ENCODE assay signal across 8 cellular contexts in the genomic region with DNA sequence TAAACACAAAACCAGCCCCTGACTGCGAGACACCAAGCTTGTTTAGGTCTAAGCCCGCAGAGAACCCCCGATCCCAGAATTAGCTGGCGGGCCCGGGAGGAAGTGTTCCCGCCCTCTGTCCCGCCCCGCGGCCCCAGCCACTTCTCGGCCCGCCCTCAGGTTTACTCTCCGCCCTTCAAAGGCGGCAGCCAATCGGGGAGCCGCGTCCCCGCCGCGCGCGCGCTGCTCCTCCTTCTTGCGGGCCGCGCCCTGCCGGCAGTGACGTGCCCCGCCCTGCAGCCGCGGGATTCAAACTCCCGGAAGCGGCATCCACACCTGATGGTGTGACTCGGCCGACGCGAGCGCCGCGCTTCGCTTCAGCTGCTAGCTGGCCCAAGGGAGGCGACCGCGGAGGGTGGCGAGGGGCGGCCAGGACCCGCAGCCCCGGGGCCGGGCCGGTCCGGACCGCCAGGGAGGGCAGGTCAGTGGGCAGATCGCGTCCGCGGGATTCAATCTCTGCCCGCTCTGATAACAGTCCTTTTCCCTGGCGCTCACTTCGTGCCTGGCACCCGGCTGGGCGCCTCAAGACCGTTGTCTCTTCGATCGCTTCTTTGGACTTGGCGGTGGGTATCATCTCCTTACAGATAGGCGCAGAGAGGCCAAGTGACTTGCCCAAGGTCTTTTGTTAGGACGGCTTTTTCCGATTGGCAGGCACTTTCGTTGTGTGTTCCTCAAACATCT. TPM values are rescaled to one million over a fixed set of nuclear protein-coding genes. Genes with fewer than 3 reads are reported as not detected.
A peak's percentile ranks its signal among the peaks of the same experiment; 100 is the strongest.
DNase-seq lines count a peak whose midpoint lies in the region; ATAC-seq and TF ChIP-seq lines count a peak whose summit lies in the region.

A gene (plus strand): TSS at position 291 of the 720 bp plus-strand sequence. CDS start 3,440 bp downstream, outside the sequence.

- H3K9me3 Mint-ChIP-seq in osteocyte (ENCODE audit: unreplicated experiment), result no peaks in the 10 kb centered on the region

- H3K36me3 ChIP-seq in thyroid gland, result no peaks in the 10 kb centered on the region

- CTCF ChIA-PET in GM10248 (lab: Yijun Ruan, JAX), result interaction anchor here (1.0 to 4.0 kb wide), 8 partner anchors 9 to 416 kb away, joined by 3 to 24 read pairs (median 6); a partner anchor contains a TSS

- peak within 1 kb of the TSS; percentile 91 for H3K27ac Mint-ChIP-seq in osteocyte (ENCODE audit: unreplicated experiment)

- intact Hi-C loops in thyroid gland (cut with DNase I), result no loop called here

- H3K4me3 Mint-ChIP-seq in osteocyte (ENCODE audit: unreplicated experiment), result peak within 1 kb of the TSS; percentile 85

- ATAC-seq in HG02610 (IDR thresholded peaks at IDR 0.05; ENCODE audit: unreplicated experiment), result peak; percentile 100
- peak; percentile 99 for ATAC-seq in SK-N-SH treated with all-trans-retinoic acid at 6 μM for 48 hours

- TF ChIP-seq CTCF in GM10248 (IDR thresholded peaks at IDR 0.05; ENCODE audit: control extremely low read depth, extremely low read depth, low read depth, missing control alignments), result no peak
- no peak for TF ChIP-seq CTCF in osteocyte (IDR thresholded peaks at IDR 0.05)
- no peak for TF ChIP-seq CTCF in thyroid gland (IDR thresholded peaks at IDR 0.05)

- DNase-seq in GM10248 (ENCODE audit: extremely low spot score) (peak; percentile 96), NCI-H1092 treated with DMSO at 0.1 percent for 48 hours (lab: John Stamatoyannopoulos, UW) (peak; percentile 90), glomerular visceral epithelial cell (ENCODE audit: extremely low spot score) (peak; percentile 97), osteocyte (ENCODE audit: extremely low spot score, unreplicated experiment) (peak; percentile 99), thyroid gland (peak; percentile 94 to 96)
- DNase-seq in activated naive CD4-positive, alpha-beta T cell treated with anti-CD3 and anti-CD28 coated beads, Interleukin-2, amount 50 U/mL, for 16 hours, result peak; percentile 96

- peak within 1 kb of the TSS in 2 of 3 donors; percentile 26 to 50 for H3K4me3 ChIP-seq in thyroid gland (replicated peaks in 1 of 3)

- H3K4me1 Mint-ChIP-seq in osteocyte (ENCODE audit: unreplicated experiment), result peaks cover 33% of the 10 kb centered on the region

- H3K27me3 ChIP-seq in thyroid gland, result no peaks in the 10 kb centered on the region

- 1 to 5% methylated on average over 14 to 48 of the region's 68 CpGs for WGBS in thyroid gland, 2 donors

- H3K36me3 Mint-ChIP-seq in osteocyte (ENCODE audit: unreplicated experiment), result no peaks in the 10 kb centered on the region

- POLR2A ChIA-PET in GM10248 (lab: Yijun Ruan, JAX), result no interaction called here

- no peaks in the 10 kb centered on the region for H3K9me3 ChIP-seq in thyroid gland

- no peaks in the 10 kb centered on the region for H3K27me3 Mint-ChIP-seq in osteocyte (ENCODE audit: unreplicated experiment)

- peak in 1 of 2 donors; percentile 44 for TF ChIP-seq POLR2A in thyroid gland (IDR thresholded peaks at IDR 0.05)

- H3K27ac ChIP-seq in thyroid gland, result peak within 1 kb of the TSS in 2 of 3 donors; percentile 46 to 60

- peaks cover 0 to 4% of the 10 kb centered on the region in 2 donors for H3K4me1 ChIP-seq in thyroid gland

TF ChIP-seq in SK-N-SH treated with all-trans-retinoic acid at 6 μM for 48 hours, 23 proteins besides CTCF, POLR2A, EP300 and RAD21:
- TF ChIP-seq ZNF8 (CRISPR knock-in tag; IDR thresholded peaks at IDR 0.05) (no peak), RARB (CRISPR knock-in tag; IDR thresholded peaks at IDR 0.05) (no peak)
- TF ChIP-seq, protein P1, sequence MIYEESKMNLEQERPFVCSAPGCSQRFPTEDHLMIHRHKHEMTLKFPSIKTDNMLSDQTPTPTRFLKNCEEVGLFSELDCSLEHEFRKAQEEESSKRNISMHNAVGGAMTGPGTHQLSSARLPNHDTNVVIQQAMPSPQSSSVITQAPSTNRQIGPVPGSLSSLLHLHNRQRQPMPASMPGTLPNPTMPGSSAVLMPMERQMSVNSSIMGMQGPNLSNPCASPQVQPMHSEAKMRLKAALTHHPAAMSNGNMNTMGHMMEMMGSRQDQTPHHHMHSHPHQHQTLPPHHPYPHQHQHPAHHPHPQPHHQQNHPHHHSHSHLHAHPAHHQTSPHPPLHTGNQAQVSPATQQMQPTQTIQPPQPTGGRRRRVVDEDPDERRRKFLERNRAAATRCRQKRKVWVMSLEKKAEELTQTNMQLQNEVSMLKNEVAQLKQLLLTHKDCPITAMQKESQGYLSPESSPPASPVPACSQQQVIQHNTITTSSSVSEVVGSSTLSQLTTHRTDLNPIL (CRISPR knock-in tag; IDR thresholded peaks at IDR 0.05; ENCODE audit: low read depth), result no peak
TF ChIP-seq in SK-N-SH treated with all-trans-retinoic acid at 6 μM for 48 hours: peak in this region for 0.

RNA-seq across cellular contexts. Expression of the gene that starts here (rescaled TPM):
- 8.6 and 9.5 TPM in 2 replicates for total RNA-seq in osteocyte
- total RNA-seq in thyroid gland, result 1 to 10 TPM in 2 of 4 donors, under 1 TPM in 1, not detected in 1; 0.11 to 2.1 (median 1.0) TPM

Comparison
In these comparisons a context has a peak if more than half of its experiments do, and no peak if none do; other contexts are left out.
1. Peak in every context shown above with its lines: DNase-seq, ATAC-seq, H3K4me3 ChIP-seq and H3K27ac ChIP-seq.